ENCODE assay signal across 20 cellular contexts in the genomic region with DNA sequence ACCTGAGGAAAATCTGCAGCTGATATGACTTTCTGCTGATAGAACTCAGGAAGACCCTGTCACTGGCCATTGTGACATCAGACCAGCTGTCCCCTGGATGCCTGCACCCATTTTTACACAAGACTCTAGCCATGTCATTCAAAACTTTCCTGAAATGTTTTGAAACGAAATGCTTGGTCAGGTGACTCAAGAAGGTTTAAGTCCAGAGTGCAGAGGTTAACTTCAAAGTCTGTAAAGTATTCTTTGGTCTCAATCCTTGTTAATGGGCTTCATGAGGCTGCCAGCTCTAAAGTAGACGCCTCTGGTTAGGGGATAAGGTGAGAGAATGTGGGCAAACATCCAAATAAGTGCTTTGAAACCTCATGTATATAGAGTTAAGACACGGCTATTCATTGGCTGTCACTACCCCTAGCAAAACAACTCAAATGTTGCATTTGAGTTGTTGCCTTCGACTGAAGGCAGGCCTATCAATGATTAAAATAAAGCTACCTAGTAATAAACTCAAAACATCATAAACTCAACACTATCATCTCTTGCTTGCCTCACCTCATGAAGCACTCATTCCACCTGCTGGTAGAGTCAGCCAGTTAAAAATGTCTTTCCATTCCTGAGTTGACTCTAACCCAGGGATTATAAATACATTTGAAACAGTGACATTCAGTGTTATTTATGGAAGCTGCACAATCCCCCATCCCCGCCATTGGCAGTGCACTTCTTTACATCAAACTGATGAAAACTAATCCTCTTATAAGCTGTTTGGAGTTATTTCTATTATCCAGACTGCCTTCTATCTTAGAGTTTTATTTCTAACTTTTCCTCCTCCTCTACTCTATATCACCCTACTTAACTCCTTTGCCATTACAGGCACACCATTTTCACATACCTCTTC. TPM values are rescaled to one million over a fixed set of nuclear protein-coding genes. Genes with fewer than 3 reads are reported as not detected.
DNase-seq lines count a peak whose midpoint lies in the region; ATAC-seq and TF ChIP-seq lines count a peak whose summit lies in the region.
"Had no signal": no experiment of that assay in that cellular context is flagged by ENCODE, and none has a peak within 500 bp of the region (broad histone marks: within the 10 kb centered on the region; RNA-seq: fewer than 3 reads in every experiment).

No MANE protein-coding gene starts in this region.

- peaks cover 3 to 18% (median 14%) of the 10 kb centered on the region in 3 donors for H3K27me3 Mint-ChIP-seq in immature natural killer cell (ENCODE audit: low read depth in 3 of 3)
- no peaks in the 10 kb centered on the region for H3K27me3 Mint-ChIP-seq in progenitor cell of endocrine pancreas

- H3K36me3 Mint-ChIP-seq in immature natural killer cell (no peaks in the 10 kb centered on the region), progenitor cell of endocrine pancreas (ENCODE audit: insufficient read depth) (peaks cover 3% of the 10 kb centered on the region)

- H3K4me3 Mint-ChIP-seq in immature natural killer cell (peak overlapping the region in 4 of 5 donors; percentile 36 to 87 (median 85)), progenitor cell of endocrine pancreas (ENCODE audit: low read depth) (peak overlapping the region; percentile 96)

- H3K36me3 ChIP-seq in heart left ventricle, result no peaks in the 10 kb centered on the region
- H3K36me3 ChIP-seq: Peyer's patch, sigmoid colon, suprapubic skin had no signal

- no peak for ATAC-seq in heart left ventricle

- CTCF ChIA-PET in GM10248 (lab: Yijun Ruan, JAX), result interaction anchor here (0.8 to 4.6 kb wide), 7 partner anchors 10 to 143 kb away, joined by 3 to 26 read pairs (median 3); a partner anchor contains a TSS

- POLR2A ChIA-PET in GM10248 (lab: Yijun Ruan, JAX), result no interaction called here

- TF ChIP-seq POLR2A in heart left ventricle (IDR thresholded peaks at IDR 0.05), result no peak

- H3K9me3 Mint-ChIP-seq in immature natural killer cell, result no peaks in the 10 kb centered on the region
- H3K9me3 Mint-ChIP-seq in progenitor cell of endocrine pancreas (ENCODE audit: low read depth), result no peaks in the 10 kb centered on the region
- H3K9me3 Mint-ChIP-seq: activated T-cell treated with anti-CD3 and anti-CD28 coated beads, Interleukin-2, amount 50 U/mL, for 24 hours had no signal

- H3K27ac ChIP-seq in VCaP (peak overlapping the region; percentile 83), heart left ventricle (no peak overlapping the region)
- H3K27ac ChIP-seq: suprapubic skin had no signal

- H3K4me3 ChIP-seq in heart left ventricle, result no peak overlapping the region

- peaks cover 11 to 18% of the 10 kb centered on the region in 2 donors for H3K4me1 Mint-ChIP-seq in immature natural killer cell
- peaks cover 43% of the 10 kb centered on the region for H3K4me1 Mint-ChIP-seq in progenitor cell of endocrine pancreas (ENCODE audit: low read depth)

- no peak for DNase-seq in GM10248 (ENCODE audit: extremely low spot score)
- DNase-seq in immature natural killer cell, result no peak
- DNase-seq in progenitor cell of endocrine pancreas (ENCODE audit: low spot score, unreplicated experiment), result no peak
- no peak for DNase-seq in NOMO-1 treated with dmso at 0.1 percent for 144 hours (lab: John Stamatoyannopoulos, UW; ENCODE audit: unreplicated experiment)
- no peak for DNase-seq in DMS153 treated with DMSO at 0.1 percent for 48 hours (lab: John Stamatoyannopoulos, UW; ENCODE audit: unreplicated experiment)
- no peak for DNase-seq in heart left ventricle
- DNase-seq: activated CD4-positive, alpha-beta T cell treated with anti-CD3 and anti-CD28 coated beads, Interleukin-2, amount 50 U/mL, for 4 hours; AML-193; cerebellar nuclear complex; DMS53; foreskin melanocyte; NCI-H2081 treated with DMSO at 0.1 percent for 48 hours; nucleus accumbens; sigmoid colon; stimulated activated CD4-positive, alpha-beta T cell treated with anti-CD3 and anti-CD28 coated beads, Interleukin-2, amount 100 ng/mL, for 48 hours had no signal

- peaks cover 0 to 6% (median 0%) of the 10 kb centered on the region in 9 donors for H3K27me3 ChIP-seq in heart left ventricle
- H3K27me3 ChIP-seq: Peyer's patch, sigmoid colon, suprapubic skin had no signal

- H3K9me3 ChIP-seq in heart left ventricle, result no peaks in the 10 kb centered on the region
- H3K9me3 ChIP-seq: Peyer's patch, sigmoid colon, suprapubic skin had no signal

- H3K4me1 ChIP-seq in heart left ventricle, result peaks cover 0 to 20% (median 10%) of the 10 kb centered on the region in 12 donors

- intact Hi-C loops in heart left ventricle (cut with DNase I), result loop anchor here in 2 of 10 donors (5.0 to 10.0 kb wide), 2 partner anchors 51 to 98 kb away; a partner anchor contains a TSS

- TF ChIP-seq CTCF in GM10248 (IDR thresholded peaks at IDR 0.05; ENCODE audit: control extremely low read depth, extremely low read depth, low read depth, missing control alignments) (peak; percentile 9), VCaP (conservative IDR thresholded peaks at IDR 0.05) (no peak), progenitor cell of endocrine pancreas (IDR thresholded peaks at IDR 0.05; ENCODE audit: unreplicated experiment) (no peak), heart left ventricle (IDR thresholded peaks at IDR 0.05) (no peak)

- 68 to 81% (median 73%) methylated on average over 5 of the region's 5 CpGs for WGBS in heart left ventricle, 4 donors

- H3K27ac Mint-ChIP-seq in immature natural killer cell (no peak overlapping the region), progenitor cell of endocrine pancreas (no peak overlapping the region)
- H3K27ac Mint-ChIP-seq: activated T-cell treated with anti-CD3 and anti-CD28 coated beads, Interleukin-2, amount 50 U/mL, for 24 hours had no signal

RNA-seq across cellular contexts. Expression of a gene that starts 26.0 kb away (rescaled TPM):
- polyA plus RNA-seq in immature natural killer cell (10 to 100 TPM; 24.5 to 35.8 (median 25.3) TPM), heart left ventricle (10 to 100 TPM in 1 of 2 donors, 1 to 10 TPM in 1; 3.8 to 12.1 TPM)
- total RNA-seq in progenitor cell of endocrine pancreas (9.7 and 10.7 TPM in 2 replicates), heart left ventricle (1 to 10 TPM; 3.6 to 9.2 (median 5.3) TPM)

RNA-seq across cellular contexts. Expression of a gene that starts 52.2 kb away (rescaled TPM):
- polyA plus RNA-seq in immature natural killer cell (under 1 TPM in 1 of 3 donors, not detected in 2; 0.73 TPM), heart left ventricle (1 to 10 TPM in 1 of 2 donors, under 1 TPM in 1; 0.55 to 1.9 TPM)
- total RNA-seq in progenitor cell of endocrine pancreas (5.6 and 5.7 TPM in 2 replicates), heart left ventricle (1 to 10 TPM in 5 of 9 donors, under 1 TPM in 3, not detected in 1; 0.39 to 2.5 (median 1.0) TPM)
- total RNA-seq: lung microvascular endothelial cell, Peyer's patch, sigmoid colon had no signal

RNA-seq across cellular contexts. Expression of a gene that starts 54.7 kb away (rescaled TPM):
- polyA plus RNA-seq in immature natural killer cell (10 to 100 TPM in 1 of 3 donors, 1 to 10 TPM in 2; 4.4 to 26.2 (median 8.7) TPM), heart left ventricle (1 to 10 TPM; 5.2 to 6.2 TPM)
- total RNA-seq in progenitor cell of endocrine pancreas (312 and 316 TPM in 2 replicates), heart left ventricle (10 to 100 TPM; 11.5 to 22.9 (median 15.1) TPM)

Comparison
In these comparisons a context has a peak if more than half of its experiments do, and no peak if none do; other contexts are left out.
1. RNA of a gene that starts 54.7 kb away (total RNA-seq): 312 to 316 TPM in progenitor cell of endocrine pancreas; 11.5 to 22.9 TPM in heart left ventricle; every median in the first group is over 10 times any median in the second.